ENCODE assay signal across 20 cellular contexts in the genomic region with DNA sequence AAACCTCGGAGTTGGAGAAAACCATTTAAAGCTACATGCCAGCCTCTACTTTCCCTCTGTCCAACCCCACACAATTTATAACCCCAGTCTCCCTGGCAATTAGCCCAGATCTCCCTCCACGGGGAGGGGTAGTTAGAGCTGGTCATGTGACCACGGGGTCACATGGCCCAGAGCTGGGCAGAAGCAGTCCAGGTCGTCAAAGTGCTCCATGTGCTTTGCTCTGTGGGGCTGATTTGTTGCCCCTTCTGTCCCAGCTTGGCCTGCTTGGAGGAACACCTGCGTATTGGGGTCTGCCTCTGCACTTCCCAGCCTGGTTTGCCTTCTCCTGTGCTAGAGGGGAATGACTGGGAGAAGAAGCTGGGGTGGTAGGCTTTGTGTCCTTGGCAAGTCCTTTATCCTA.
DNase-seq lines count a peak whose midpoint lies in the region; ATAC-seq and TF ChIP-seq lines count a peak whose summit lies in the region.
"Had no signal": no experiment of that assay in that cellular context is flagged by ENCODE, and none has a peak within 500 bp of the region (broad histone marks: within the 10 kb centered on the region; RNA-seq: fewer than 3 reads in every experiment).

No MANE protein-coding gene starts in this region.

- no peaks in the 10 kb centered on the region for H3K79me2 ChIP-seq in H9 (ENCODE audit: insufficient read depth, low read length)

- H2BK12ac ChIP-seq in H9 (ENCODE audit: insufficient read length, low read depth, low read length), result no peak overlapping the region

- no peak overlapping the region for H3K18ac ChIP-seq in H9 (ENCODE audit: insufficient read length, low read depth, low read length)

- H3K27ac ChIP-seq in H9 (ENCODE audit: insufficient read length, low read depth, low read length), result no peak overlapping the region
- H3K27ac ChIP-seq: ovary, thoracic aorta had no signal

- H3K4me2 ChIP-seq in H9 (ENCODE audit: insufficient read depth, insufficient read length, low read length), result no peak overlapping the region

- POLR2A ChIA-PET in activated CD4-positive, alpha-beta T cell treated with anti-CD3 and anti-CD28 coated beads for 36 hours (lab: Charles Lee), result no interaction called here

- H3T11ph ChIP-seq in H9 (ENCODE audit: low read length), result no peak overlapping the region

- H2AK5ac ChIP-seq in H9 (ENCODE audit: insufficient read length, low read length), result no peak overlapping the region

- H3K36me3 Mint-ChIP-seq in H9 (ENCODE audit: insufficient read depth in 1 of 3, low read depth in 3 of 3), result peaks cover 6 to 19% (median 13%) of the 10 kb centered on the region in 3 experiments; a peak in 4 of 7 replicates
- no peaks in the 10 kb centered on the region for H3K36me3 Mint-ChIP-seq in activated CD4-positive, alpha-beta T cell treated with anti-CD3 and anti-CD28 coated beads for 36 hours (ENCODE audit: low read depth)

- H4K91ac ChIP-seq in H9 (ENCODE audit: insufficient read length, low read depth, low read length), result no peak overlapping the region

- no peak overlapping the region for H2BK15ac ChIP-seq in H9 (ENCODE audit: low read depth, low read length)

- no peak overlapping the region for H3K23ac ChIP-seq in H9 (ENCODE audit: insufficient read length, low read depth, low read length)

- no peak overlapping the region for H3K9ac ChIP-seq in H9 (ENCODE audit: extremely low read depth, insufficient read length, low read length)

- ATAC-seq in HG03159 (IDR thresholded peaks at IDR 0.05; ENCODE audit: unreplicated experiment), result no peak
- no peak for ATAC-seq in activated CD4-positive, alpha-beta T cell treated with anti-CD3 and anti-CD28 coated beads for 36 hours
- ATAC-seq: left colon, Right ventricle myocardium inferior had no signal

- peaks cover 9% of the 10 kb centered on the region; the same call in 1 of the 2 replicates for H3K27me3 ChIP-seq in H9 (ENCODE audit: insufficient read depth, low read length)
- H3K27me3 ChIP-seq: ovary had no signal

- no peaks in the 10 kb centered on the region for H3K9me3 ChIP-seq in H9 (ENCODE audit: control insufficient read depth, low read depth, low read length)
- H3K9me3 ChIP-seq: ovary, thoracic aorta had no signal

- no peak overlapping the region for H3K4me3 Mint-ChIP-seq in H9
- H3K4me3 Mint-ChIP-seq in activated CD4-positive, alpha-beta T cell treated with anti-CD3 and anti-CD28 coated beads for 36 hours, result no peak overlapping the region
- H3K4me3 Mint-ChIP-seq: endodermal cell; T-helper 2 cell treated with Interferon-gamma antibody and Interleukin-4, amounts not matched to agents 5 μg/mL and 100 μg/mL, for 36 hours had no signal

- peaks cover 6 to 16% of the 10 kb centered on the region in 2 experiments for H3K9me3 Mint-ChIP-seq in H9
- H3K9me3 Mint-ChIP-seq in activated CD4-positive, alpha-beta T cell treated with anti-CD3 and anti-CD28 coated beads for 36 hours (ENCODE audit: low read depth), result no peaks in the 10 kb centered on the region
- H3K9me3 Mint-ChIP-seq: T-helper 2 cell treated with Interferon-gamma antibody and Interleukin-4, amounts not matched to agents 5 μg/mL and 100 μg/mL, for 36 hours had no signal

- H2BK20ac ChIP-seq in H9 (ENCODE audit: low read depth, low read length, poor library complexity, severe bottlenecking), result no peak overlapping the region

- H4K5ac ChIP-seq in H9 (ENCODE audit: insufficient read length, low read depth, low read length), result peak overlapping the region; percentile 4

- no peak overlapping the region for H3K4ac ChIP-seq in H9 (ENCODE audit: low read depth, low read length)

- H3K4me1 ChIP-seq in H9 (ENCODE audit: insufficient read depth, low read length), result no peaks in the 10 kb centered on the region

- CTCF ChIA-PET in activated CD4-positive, alpha-beta T cell treated with anti-CD3 and anti-CD28 coated beads for 36 hours (lab: Charles Lee), result interaction anchor here (0.8 kb wide), 1 partner anchor 452 kb away, joined by 3 read pairs; no protein-coding TSS in a partner anchor

- DNase-seq in NCI-H345 (lab: John Stamatoyannopoulos, UW) (peak; percentile 11), NCI-H345 treated with DMSO at 0.1 percent for 48 hours (lab: John Stamatoyannopoulos, UW; ENCODE audit: unreplicated experiment) (no peak), H9 (no peak), RPMI8226 (peak; percentile 62), left kidney (ENCODE audit: low read depth, low spot score) (peak; percentile 58), NK-92 (lab: John Stamatoyannopoulos, UW; ENCODE audit: unreplicated experiment) (no peak)
- no peak for DNase-seq in activated CD4-positive, alpha-beta T cell treated with anti-CD3 and anti-CD28 coated beads for 36 hours
- DNase-seq: activated CD4-positive, alpha-beta T cell treated with anti-CD3 and anti-CD28 coated beads for 1 hour; cerebellar nuclear complex; endodermal cell; foreskin fibroblast; Karpas-422; left colon; NCI-H187 treated with DMSO at 0.1 percent for 48 hours; ovary; stimulated activated CD4-positive, alpha-beta T cell treated with anti-CD3 and anti-CD28 coated beads, Interleukin-2, amount 100 ng/mL, for 48 hours had no signal

- intact Hi-C loops in activated CD4-positive, alpha-beta T cell treated with anti-CD3 and anti-CD28 coated beads for 36 hours (cut with DNase I, micrococcal nuclease), result no loop called here

- no peak overlapping the region for H2BK5ac ChIP-seq in H9 (ENCODE audit: insufficient read length, low read length)

- no peak for TF ChIP-seq CTCF in H9 (conservative IDR thresholded peaks at IDR 0.05)

- H3K4me1 Mint-ChIP-seq in H9, result no peaks in the 10 kb centered on the region; a peak in 1 of 4 replicates
- H3K4me1 Mint-ChIP-seq in activated CD4-positive, alpha-beta T cell treated with anti-CD3 and anti-CD28 coated beads for 36 hours, result no peaks in the 10 kb centered on the region

- H2AFZ ChIP-seq in H9 (ENCODE audit: low read length), result no peak overlapping the region

- H3K14ac ChIP-seq in H9 (ENCODE audit: insufficient read depth, low read length), result no peak overlapping the region; the same call in 1 of the 2 replicates

- no peaks in the 10 kb centered on the region for H3K79me1 ChIP-seq in H9 (ENCODE audit: insufficient read depth, low read depth, low read length, poor library complexity, severe bottlenecking)

- H3K27ac Mint-ChIP-seq in H9, result no peak overlapping the region
- H3K27ac Mint-ChIP-seq in activated CD4-positive, alpha-beta T cell treated with anti-CD3 and anti-CD28 coated beads for 36 hours, result no peak overlapping the region
- H3K27ac Mint-ChIP-seq: endodermal cell; T-helper 2 cell treated with Interferon-gamma antibody and Interleukin-4, amounts not matched to agents 5 μg/mL and 100 μg/mL, for 36 hours had no signal

- H2BK120ac ChIP-seq in H9 (ENCODE audit: low read depth, low read length, poor library complexity, severe bottlenecking), result no peak overlapping the region

- no peak overlapping the region for H3K56ac ChIP-seq in H9 (ENCODE audit: insufficient read length, low read depth, low read length)

- H4K20me1 ChIP-seq in H9 (ENCODE audit: control insufficient read depth, insufficient read depth, insufficient read length), result no peaks in the 10 kb centered on the region

- H3K23me2 ChIP-seq in H9 (ENCODE audit: insufficient read length, low read depth, low read length, poor library complexity, severe bottlenecking), result no peaks in the 10 kb centered on the region

- no peak overlapping the region for H4K8ac ChIP-seq in H9 (replicated peaks; ENCODE audit: insufficient read length, low read depth, low read length)

- no CpG with 5 or more reads among the region's 5 CpGs for WGBS in H9 (ENCODE audit: extremely low coverage, insufficient read length, low lambda C conversion rate)

- H3K27me3 Mint-ChIP-seq in H9 (ENCODE audit: low read depth), result peaks cover 89% of the 10 kb centered on the region
- peaks cover 14% of the 10 kb centered on the region for H3K27me3 Mint-ChIP-seq in activated CD4-positive, alpha-beta T cell treated with anti-CD3 and anti-CD28 coated beads for 36 hours

Comparison
In these comparisons a context has a peak if more than half of its experiments do, and no peak if none do; other contexts are left out.
1. DNase-seq: peak in NCI-H345 (single experiment), RPMI8226 (single experiment) and left kidney (single experiment); none in NCI-H345 treated with DMSO at 0.1 percent for 48 hours (single experiment), H9 (single experiment), NK-92 (single experiment) and activated CD4-positive, alpha-beta T cell treated with anti-CD3 and anti-CD28 coated beads for 36 hours (single experiment).